18 cellular contexts compared by ENCODE assay signal in the genomic region with DNA sequence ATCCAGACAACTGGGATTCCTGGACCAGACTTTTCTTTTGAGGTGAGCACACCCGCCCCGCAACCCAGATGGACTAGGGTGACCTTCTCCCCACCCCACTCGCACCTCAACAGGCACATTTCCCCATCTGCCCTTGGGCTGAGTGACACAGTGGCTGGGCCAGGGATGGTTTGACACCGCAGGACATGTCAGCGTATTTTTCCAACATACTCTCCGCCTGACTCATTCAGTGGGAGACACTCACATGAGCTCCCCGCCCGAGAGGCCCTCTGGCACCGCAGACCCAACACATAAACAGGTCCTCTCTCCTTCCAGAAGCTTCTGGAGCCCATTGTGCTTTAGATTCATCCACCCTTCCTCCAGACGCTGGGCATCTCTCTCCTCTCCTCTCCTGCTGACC.
DNase-seq lines count a peak whose midpoint lies in the region; ATAC-seq and TF ChIP-seq lines count a peak whose summit lies in the region.
"Had no signal": no experiment of that assay in that cellular context is flagged by ENCODE, and none has a peak within 500 bp of the region (broad histone marks: within the 10 kb centered on the region; RNA-seq: fewer than 3 reads in every experiment).

No MANE protein-coding gene starts in this region.

- no peaks in the 10 kb centered on the region for H3K36me3 Mint-ChIP-seq in nephron (ENCODE audit: low read depth)

- dilution Hi-C loops in mammary epithelial cell (cut with HindIII; ENCODE audit: low sequenced_read_pairs): loop anchor here (5.0 to 10.0 kb wide), 3 partner anchors 35 to 197 kb away; no protein-coding TSS in a partner anchor

- peaks cover 9% of the 10 kb centered on the region for H3K9me3 Mint-ChIP-seq in nephron
- H3K9me3 Mint-ChIP-seq: activated CD8-positive, alpha-beta T cell treated with anti-CD3 and anti-CD28 coated beads for 36 hours; activated T-helper 1 cell treated with anti-CD3 and anti-CD28 coated beads, Interleukin-12 subunit alpha, Interleukin-12 subunit beta, Interleukin-2, Interleukin-4 antibody, amounts not matched to agents 30 ng/mL and 10 ng/mL and 1 ng/mL, durations not matched to agents 14 hours and 24 hours and 36 hours had no signal

- BruUV-seq in mammary epithelial cell (replicated peaks; lab: Mats Ljungman, UMichigan): no TSS peak

- TF ChIP-seq CTCF in mammary epithelial cell (conservative IDR thresholded peaks at IDR 0.05 in 1 of 2, IDR thresholded peaks at IDR 0.05 in 1 of 2; ENCODE audit: extremely low read depth in 1 of 2, insufficient read depth in 1 of 2, low read depth in 1 of 2, low read length in 2 of 2): no peak
- no peak for TF ChIP-seq CTCF in nephron (IDR thresholded peaks at IDR 0.05; ENCODE audit: unreplicated experiment in 3 of 3)

- H3K4me1 ChIP-seq in mammary epithelial cell (ENCODE audit: insufficient read depth, low read length): no peaks in the 10 kb centered on the region
- H3K4me1 ChIP-seq: Caco-2, colonic mucosa had no signal

- no peak overlapping the region for H3K4me3 ChIP-seq in mammary epithelial cell (replicated peaks in 1 of 3; ENCODE audit: insufficient read depth in 1 of 3, low read depth in 2 of 3, low read length in 3 of 3)
- H3K4me3 ChIP-seq: colonic mucosa had no signal

- no peak overlapping the region for H3K4me3 Mint-ChIP-seq in nephron
- H3K4me3 Mint-ChIP-seq: activated CD8-positive, alpha-beta T cell treated with anti-CD3 and anti-CD28 coated beads for 36 hours; activated T-helper 1 cell treated with anti-CD3 and anti-CD28 coated beads, Interleukin-12 subunit alpha, Interleukin-12 subunit beta, Interleukin-2, Interleukin-4 antibody, amounts not matched to agents 30 ng/mL and 10 ng/mL and 1 ng/mL, durations not matched to agents 14 hours and 24 hours and 36 hours had no signal

- H3K36me3 ChIP-seq in mammary epithelial cell (ENCODE audit: insufficient read depth, low read length): no peaks in the 10 kb centered on the region
- H3K36me3 ChIP-seq: colonic mucosa, WERI-Rb-1 had no signal

- CTCF ChIA-PET in mammary epithelial cell (lab: Charles Lee; ENCODE audit: low non-redundant PET): no interaction called here

- WGBS in mammary epithelial cell (ENCODE audit: low coverage, missing lambda C conversion rate): 83% methylated on average over 6 of the region's 10 CpGs

- peak overlapping the region in 2 of 3 experiments; percentile 35 to 60 for H3K27ac Mint-ChIP-seq in nephron
- H3K27ac Mint-ChIP-seq: activated CD8-positive, alpha-beta T cell treated with anti-CD3 and anti-CD28 coated beads for 36 hours; activated T-helper 1 cell treated with anti-CD3 and anti-CD28 coated beads, Interleukin-12 subunit alpha, Interleukin-12 subunit beta, Interleukin-2, Interleukin-4 antibody, amounts not matched to agents 30 ng/mL and 10 ng/mL and 1 ng/mL, durations not matched to agents 14 hours and 24 hours and 36 hours had no signal

- intact Hi-C loops in mammary epithelial cell (cut with micrococcal nuclease): no loop called here

- no peaks in the 10 kb centered on the region for H3K79me2 ChIP-seq in mammary epithelial cell (ENCODE audit: insufficient read depth, low read length)

- in situ Hi-C loops in mammary epithelial cell (cut with MboI; ENCODE audit: low sequenced_read_pairs in 2 of 2): no loop called here

- peaks cover 15% of the 10 kb centered on the region for H3K27me3 Mint-ChIP-seq in nephron (ENCODE audit: low read depth)
- H3K27me3 Mint-ChIP-seq: activated CD8-positive, alpha-beta T cell treated with anti-CD3 and anti-CD28 coated beads for 36 hours had no signal

- H3K27me3 ChIP-seq in mammary epithelial cell (ENCODE audit: insufficient read depth, low read length): no peaks in the 10 kb centered on the region
- H3K27me3 ChIP-seq: colonic mucosa had no signal

- no peaks in the 10 kb centered on the region for H4K20me1 ChIP-seq in mammary epithelial cell (ENCODE audit: insufficient read depth, low read length)

- H3K9ac ChIP-seq in mammary epithelial cell (ENCODE audit: insufficient read depth, low read length): no peak overlapping the region

- H3K4me1 Mint-ChIP-seq in nephron: peaks cover 27% of the 10 kb centered on the region

- H3K4me2 ChIP-seq in mammary epithelial cell (ENCODE audit: insufficient read depth, low read depth, low read length): no peak overlapping the region

- H3K27ac ChIP-seq in mammary epithelial cell (ENCODE audit: insufficient read depth, low read depth, low read length): no peak overlapping the region
- H3K27ac ChIP-seq: colonic mucosa, WERI-Rb-1 had no signal

- ATAC-seq in GM21390 (IDR thresholded peaks at IDR 0.05; ENCODE audit: unreplicated experiment): no peak
- ATAC-seq: activated CD8-positive, alpha-beta T cell treated with anti-CD3 and anti-CD28 coated beads for 36 hours had no signal

- no peak overlapping the region for H2AFZ ChIP-seq in mammary epithelial cell (ENCODE audit: low read depth, low read length)

- H3K9me3 ChIP-seq in mammary epithelial cell (replicated peaks; ENCODE audit: insufficient read depth, low read length): no peaks in the 10 kb centered on the region
- H3K9me3 ChIP-seq: Caco-2, colonic mucosa had no signal

- DNase-seq in Daoy (ENCODE audit: low read depth) (peak; percentile 59), HT1080 (ENCODE audit: low read depth) (peak; percentile 60), mammary epithelial cell (peak; percentile 18), DMS 273 treated with DMSO at 0.1 percent for 48 hours (lab: John Stamatoyannopoulos, UW) (no peak), dermis blood vessel endothelial cell (no peak), NCI-H2107 treated with DMSO at 0.1 percent for 48 hours (lab: John Stamatoyannopoulos, UW; ENCODE audit: unreplicated experiment) (no peak)
- DNase-seq: activated CD8-positive, alpha-beta T cell treated with anti-CD3 and anti-CD28 coated beads for 36 hours; amygdala; Caco-2; colonic mucosa; MV-4-11; NCI-H2107; NCI-H82; SW 1271; WERI-Rb-1 had no signal

Comparison
In these comparisons a context has a peak if more than half of its experiments do, and no peak if none do; other contexts are left out.
1. DNase-seq: peak in Daoy (single experiment), HT1080 (single experiment) and mammary epithelial cell (single experiment); none in DMS 273 treated with DMSO at 0.1 percent for 48 hours (single experiment), dermis blood vessel endothelial cell (single experiment) and NCI-H2107 treated with DMSO at 0.1 percent for 48 hours (single experiment).